17 cellular contexts compared by ENCODE assay signal in genomic region chr2:121247971-121248370, GRCh38. TPM values are rescaled to one million over a fixed set of nuclear protein-coding genes. Genes with fewer than 3 reads are reported as not detected.
A peak's percentile ranks its signal among the peaks of the same experiment; 100 is the strongest.
DNase-seq lines count a peak whose midpoint lies in the region; ATAC-seq and TF ChIP-seq lines count a peak whose summit lies in the region.
"Had no signal": no experiment of that assay in that cellular context is flagged by ENCODE, and none has a peak within 500 bp of the region (broad histone marks: within the 10 kb centered on the region; RNA-seq: fewer than 3 reads in every experiment).

No MANE protein-coding gene starts in this region.

- H3K9me3 Mint-ChIP-seq in chondrocyte (ENCODE audit: low read depth), result no peaks in the 10 kb centered on the region
- H3K9me3 Mint-ChIP-seq: CD4-positive, alpha-beta memory T cell; GM23338; H9 had no signal

- DNase-seq in cardiac septum (ENCODE audit: low spot score) (peak; percentile 60), heart right ventricle (no peak), chondrocyte (ENCODE audit: low spot score) (no peak), spleen (peak; percentile 34), SW480 (ENCODE audit: low spot score) (no peak)
- no peak for DNase-seq in stimulated activated naive CD4-positive, alpha-beta T cell treated with Interleukin-2 at 50 U/mL for 16 hours (lab: John Stamatoyannopoulos, UW)
- DNase-seq: C1 segment of cervical spinal cord; Calu3; CD4-positive, alpha-beta memory T cell; COR-L47; DMS53; DMS79 treated with DMSO at 0.1 percent for 48 hours; GF-D8; H9 had no signal

- peaks cover 32% of the 10 kb centered on the region for H3K27me3 Mint-ChIP-seq in chondrocyte (ENCODE audit: low read depth)
- H3K27me3 Mint-ChIP-seq: CD4-positive, alpha-beta memory T cell had no signal

- peak overlapping the region; percentile 15 for H3K27ac Mint-ChIP-seq in chondrocyte (ENCODE audit: unreplicated experiment)
- H3K27ac Mint-ChIP-seq: CD4-positive, alpha-beta memory T cell; GM23338; H9 had no signal

- no peak for ATAC-seq in heart right ventricle
- ATAC-seq: HCT116 had no signal

- no peak overlapping the region for H3K4me3 Mint-ChIP-seq in chondrocyte (ENCODE audit: unreplicated experiment)
- H3K4me3 Mint-ChIP-seq: GM23338, H9 had no signal

- H3K27me3 ChIP-seq in heart right ventricle, result no peaks in the 10 kb centered on the region
- H3K27me3 ChIP-seq in spleen (replicated peaks in 1 of 7), result no peaks in the 10 kb centered on the region

- no peak overlapping the region for H3K4me3 ChIP-seq in heart right ventricle
- H3K4me3 ChIP-seq in spleen, result no peak overlapping the region
- H3K4me3 ChIP-seq: GM23338 had no signal

- no peaks in the 10 kb centered on the region for H3K36me3 Mint-ChIP-seq in chondrocyte (ENCODE audit: low read depth)
- H3K36me3 Mint-ChIP-seq: CD4-positive, alpha-beta memory T cell had no signal

- intact Hi-C loops in cardiac septum (cut with DNase I) (no loop called here), heart right ventricle (cut with DNase I) (no loop called here), spleen (cut with DNase I; ENCODE audit: low total_unique reads) (no loop called here)

- no peak for TF ChIP-seq CTCF in heart right ventricle (IDR thresholded peaks at IDR 0.05)
- TF ChIP-seq CTCF in chondrocyte (IDR thresholded peaks at IDR 0.05), result no peak
- no peak for TF ChIP-seq CTCF in spleen (IDR thresholded peaks at IDR 0.05 in 8 of 11, conservative IDR thresholded peaks at IDR 0.05 in 3 of 11)

- H3K9me3 ChIP-seq in heart right ventricle (no peaks in the 10 kb centered on the region), spleen (no peaks in the 10 kb centered on the region)

- no peak for TF ChIP-seq POLR2A in spleen (IDR thresholded peaks at IDR 0.05)

- H3K27ac ChIP-seq in heart right ventricle, result no peak overlapping the region
- no peak overlapping the region for H3K27ac ChIP-seq in spleen

- no peaks in the 10 kb centered on the region for H3K4me1 Mint-ChIP-seq in chondrocyte (ENCODE audit: low read depth)
- H3K4me1 Mint-ChIP-seq: CD4-positive, alpha-beta memory T cell; GM23338 had no signal

- H3K36me3 ChIP-seq in heart right ventricle (no peaks in the 10 kb centered on the region), spleen (peaks cover 0 to 17% (median 0%) of the 10 kb centered on the region in 6 donors)

- no peaks in the 10 kb centered on the region for H3K4me1 ChIP-seq in heart right ventricle
- no peaks in the 10 kb centered on the region for H3K4me1 ChIP-seq in spleen

- 86 to 88% methylated on average over 5 of the region's 5 CpGs for WGBS in heart right ventricle, 2 donors
- 77 to 89% (median 87%) methylated on average over 5 of the region's 5 CpGs for WGBS in spleen, 5 donors

RNA-seq across cellular contexts. Expression of gene TFCP2L1, which starts 37.0 kb away (rescaled TPM):
- total RNA-seq in cardiac septum, result 0.03 TPM
- total RNA-seq in heart right ventricle, result under 1 TPM in 9 of 10 donors, not detected in 1; 0.02 to 0.60 (median 0.14) TPM
- polyA plus RNA-seq in heart right ventricle, result under 1 TPM; 0.03 to 0.15 TPM
- 0.02 TPM in 1 of 3 replicates, not detected in the others for total RNA-seq in chondrocyte
- 1 to 10 TPM; 2.4 to 8.9 (median 5.2) TPM for total RNA-seq in spleen
- 1 to 10 TPM in 1 of 3 donors, under 1 TPM in 2; 0.15 to 1.8 (median 0.39) TPM for polyA plus RNA-seq in spleen
- total RNA-seq: A673 had no signal
- polyA plus RNA-seq: CD4-positive, alpha-beta memory T cell had no signal

Comparison
In these comparisons a context has a peak if more than half of its experiments do, and no peak if none do; other contexts are left out.
1. DNase-seq: peak in cardiac septum (single experiment) and spleen (single experiment); none in heart right ventricle (0 of 2), chondrocyte (single experiment), SW480 (single experiment) and stimulated activated naive CD4-positive, alpha-beta T cell treated with Interleukin-2 at 50 U/mL for 16 hours (single experiment).